Comparison of ENCODE assay signal across 1 cellular context in the genomic region with DNA sequence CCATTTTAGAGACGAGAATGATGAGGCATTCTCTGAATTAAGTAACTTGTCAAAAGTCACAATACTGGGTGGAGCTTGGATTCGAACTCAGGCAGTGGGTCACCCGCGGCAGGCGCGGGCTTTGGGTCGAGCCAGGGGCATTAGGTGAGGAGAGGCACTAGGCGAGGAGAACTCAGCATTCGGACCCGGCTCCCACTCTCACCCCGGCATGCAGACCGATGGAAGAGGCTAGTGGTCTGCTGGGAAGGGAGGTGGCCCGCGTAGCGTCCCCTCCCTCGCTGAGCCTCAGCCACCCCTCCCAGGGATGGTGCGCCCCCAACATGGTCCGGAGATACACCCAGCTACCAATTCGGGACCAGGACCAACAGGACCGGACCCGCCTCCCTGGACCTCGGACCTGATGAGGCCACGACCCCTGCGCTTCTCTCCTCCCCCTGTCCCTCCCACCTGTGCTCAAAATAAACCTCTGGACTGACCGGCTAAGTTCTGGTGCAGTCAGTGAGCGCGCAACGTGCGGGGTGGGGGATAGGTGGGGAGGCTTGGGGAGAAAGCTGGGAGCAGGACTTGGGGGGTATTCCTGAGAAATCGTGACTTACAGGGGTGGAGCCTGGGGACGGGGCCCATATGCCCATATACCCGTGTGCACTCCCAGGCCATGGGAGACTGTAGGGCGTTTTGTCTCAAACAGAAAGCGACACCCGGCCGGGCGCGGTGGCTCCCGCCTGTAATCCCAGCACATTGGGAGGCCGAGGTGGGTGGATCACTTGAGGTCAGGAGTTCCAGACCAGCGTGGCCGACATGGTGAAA.
TF ChIP-seq lines count a peak whose summit lies in the region.

No MANE protein-coding gene starts in this region.

TF ChIP-seq in WTC11, 78 proteins besides CTCF, POLR2A, EP300 and RAD21 (continued from another document):
- TF ChIP-seq, protein P1, sequence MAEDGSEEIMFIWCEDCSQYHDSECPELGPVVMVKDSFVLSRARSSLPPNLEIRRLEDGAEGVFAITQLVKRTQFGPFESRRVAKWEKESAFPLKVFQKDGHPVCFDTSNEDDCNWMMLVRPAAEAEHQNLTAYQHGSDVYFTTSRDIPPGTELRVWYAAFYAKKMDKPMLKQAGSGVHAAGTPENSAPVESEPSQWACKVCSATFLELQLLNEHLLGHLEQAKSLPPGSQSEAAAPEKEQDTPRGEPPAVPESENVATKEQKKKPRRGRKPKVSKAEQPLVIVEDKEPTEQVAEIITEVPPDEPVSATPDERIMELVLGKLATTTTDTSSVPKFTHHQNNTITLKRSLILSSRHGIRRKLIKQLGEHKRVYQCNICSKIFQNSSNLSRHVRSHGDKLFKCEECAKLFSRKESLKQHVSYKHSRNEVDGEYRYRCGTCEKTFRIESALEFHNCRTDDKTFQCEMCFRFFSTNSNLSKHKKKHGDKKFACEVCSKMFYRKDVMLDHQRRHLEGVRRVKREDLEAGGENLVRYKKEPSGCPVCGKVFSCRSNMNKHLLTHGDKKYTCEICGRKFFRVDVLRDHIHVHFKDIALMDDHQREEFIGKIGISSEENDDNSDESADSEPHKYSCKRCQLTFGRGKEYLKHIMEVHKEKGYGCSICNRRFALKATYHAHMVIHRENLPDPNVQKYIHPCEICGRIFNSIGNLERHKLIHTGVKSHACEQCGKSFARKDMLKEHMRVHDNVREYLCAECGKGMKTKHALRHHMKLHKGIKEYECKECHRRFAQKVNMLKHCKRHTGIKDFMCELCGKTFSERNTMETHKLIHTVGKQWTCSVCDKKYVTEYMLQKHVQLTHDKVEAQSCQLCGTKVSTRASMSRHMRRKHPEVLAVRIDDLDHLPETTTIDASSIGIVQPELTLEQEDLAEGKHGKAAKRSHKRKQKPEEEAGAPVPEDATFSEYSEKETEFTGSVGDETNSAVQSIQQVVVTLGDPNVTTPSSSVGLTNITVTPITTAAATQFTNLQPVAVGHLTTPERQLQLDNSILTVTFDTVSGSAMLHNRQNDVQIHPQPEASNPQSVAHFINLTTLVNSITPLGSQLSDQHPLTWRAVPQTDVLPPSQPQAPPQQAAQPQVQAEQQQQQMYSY (CRISPR knock-in tag; IDR thresholded peaks at IDR 0.05), result no peak
- no peak for TF ChIP-seq RORB (CRISPR knock-in tag; IDR thresholded peaks at IDR 0.05)
- TF ChIP-seq, protein P2, sequence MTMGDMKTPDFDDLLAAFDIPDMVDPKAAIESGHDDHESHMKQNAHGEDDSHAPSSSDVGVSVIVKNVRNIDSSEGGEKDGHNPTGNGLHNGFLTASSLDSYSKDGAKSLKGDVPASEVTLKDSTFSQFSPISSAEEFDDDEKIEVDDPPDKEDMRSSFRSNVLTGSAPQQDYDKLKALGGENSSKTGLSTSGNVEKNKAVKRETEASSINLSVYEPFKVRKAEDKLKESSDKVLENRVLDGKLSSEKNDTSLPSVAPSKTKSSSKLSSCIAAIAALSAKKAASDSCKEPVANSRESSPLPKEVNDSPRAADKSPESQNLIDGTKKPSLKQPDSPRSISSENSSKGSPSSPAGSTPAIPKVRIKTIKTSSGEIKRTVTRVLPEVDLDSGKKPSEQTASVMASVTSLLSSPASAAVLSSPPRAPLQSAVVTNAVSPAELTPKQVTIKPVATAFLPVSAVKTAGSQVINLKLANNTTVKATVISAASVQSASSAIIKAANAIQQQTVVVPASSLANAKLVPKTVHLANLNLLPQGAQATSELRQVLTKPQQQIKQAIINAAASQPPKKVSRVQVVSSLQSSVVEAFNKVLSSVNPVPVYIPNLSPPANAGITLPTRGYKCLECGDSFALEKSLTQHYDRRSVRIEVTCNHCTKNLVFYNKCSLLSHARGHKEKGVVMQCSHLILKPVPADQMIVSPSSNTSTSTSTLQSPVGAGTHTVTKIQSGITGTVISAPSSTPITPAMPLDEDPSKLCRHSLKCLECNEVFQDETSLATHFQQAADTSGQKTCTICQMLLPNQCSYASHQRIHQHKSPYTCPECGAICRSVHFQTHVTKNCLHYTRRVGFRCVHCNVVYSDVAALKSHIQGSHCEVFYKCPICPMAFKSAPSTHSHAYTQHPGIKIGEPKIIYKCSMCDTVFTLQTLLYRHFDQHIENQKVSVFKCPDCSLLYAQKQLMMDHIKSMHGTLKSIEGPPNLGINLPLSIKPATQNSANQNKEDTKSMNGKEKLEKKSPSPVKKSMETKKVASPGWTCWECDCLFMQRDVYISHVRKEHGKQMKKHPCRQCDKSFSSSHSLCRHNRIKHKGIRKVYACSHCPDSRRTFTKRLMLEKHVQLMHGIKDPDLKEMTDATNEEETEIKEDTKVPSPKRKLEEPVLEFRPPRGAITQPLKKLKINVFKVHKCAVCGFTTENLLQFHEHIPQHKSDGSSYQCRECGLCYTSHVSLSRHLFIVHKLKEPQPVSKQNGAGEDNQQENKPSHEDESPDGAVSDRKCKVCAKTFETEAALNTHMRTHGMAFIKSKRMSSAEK (CRISPR knock-in tag; IDR thresholded peaks at IDR 0.05; ENCODE audit: borderline replicate concordance), result no peak
- TF ChIP-seq E2F1 (CRISPR knock-in tag; IDR thresholded peaks at IDR 0.05), result no peak
- TF ChIP-seq, protein P3, sequence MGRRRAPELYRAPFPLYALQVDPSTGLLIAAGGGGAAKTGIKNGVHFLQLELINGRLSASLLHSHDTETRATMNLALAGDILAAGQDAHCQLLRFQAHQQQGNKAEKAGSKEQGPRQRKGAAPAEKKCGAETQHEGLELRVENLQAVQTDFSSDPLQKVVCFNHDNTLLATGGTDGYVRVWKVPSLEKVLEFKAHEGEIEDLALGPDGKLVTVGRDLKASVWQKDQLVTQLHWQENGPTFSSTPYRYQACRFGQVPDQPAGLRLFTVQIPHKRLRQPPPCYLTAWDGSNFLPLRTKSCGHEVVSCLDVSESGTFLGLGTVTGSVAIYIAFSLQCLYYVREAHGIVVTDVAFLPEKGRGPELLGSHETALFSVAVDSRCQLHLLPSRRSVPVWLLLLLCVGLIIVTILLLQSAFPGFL (CRISPR knock-in tag; IDR thresholded peaks at IDR 0.05; ENCODE audit: borderline replicate concordance), result no peak
